2 cellular contexts compared by ENCODE assay signal in the genomic region with DNA sequence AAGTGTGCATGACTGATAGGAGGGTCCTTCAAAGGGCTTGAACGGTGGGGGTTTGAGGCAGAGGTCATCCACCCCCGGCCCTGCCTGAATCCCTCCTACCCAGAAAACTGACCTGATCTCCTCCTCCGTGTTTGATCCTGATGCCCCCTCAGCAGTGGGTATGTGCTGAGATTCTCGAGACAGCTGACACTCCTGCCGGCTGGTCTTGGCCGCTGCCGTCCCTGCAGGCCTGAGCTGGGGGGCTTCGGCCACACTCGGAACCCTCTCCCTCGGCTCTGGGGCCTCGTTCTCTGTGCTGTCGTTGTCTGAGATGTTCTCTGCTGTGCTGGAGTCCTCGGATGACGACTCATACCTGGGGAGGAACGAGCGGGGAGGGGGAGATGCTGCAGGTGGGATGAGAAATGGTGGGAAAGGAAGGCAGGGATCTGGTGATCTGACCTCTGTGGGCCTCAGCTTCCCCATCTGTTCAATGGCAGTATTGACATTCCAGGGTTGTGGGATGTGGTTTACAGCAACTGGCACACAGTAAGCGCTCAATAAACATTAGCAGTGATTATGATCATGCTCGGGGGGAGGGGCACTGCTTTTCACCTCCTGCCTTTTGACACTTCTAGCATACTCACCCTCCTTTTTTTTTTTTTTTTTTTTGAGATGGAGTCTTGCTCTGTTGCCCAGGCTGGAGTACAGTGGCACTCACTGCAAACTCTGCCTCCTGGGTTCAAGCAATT.
TF ChIP-seq lines count a peak whose summit lies in the region.

No MANE protein-coding gene starts in this region.

TF ChIP-seq in SK-N-SH, 30 proteins besides CTCF, POLR2A, EP300 and RAD21 (continued from another document):
- TF ChIP-seq, protein P1, sequence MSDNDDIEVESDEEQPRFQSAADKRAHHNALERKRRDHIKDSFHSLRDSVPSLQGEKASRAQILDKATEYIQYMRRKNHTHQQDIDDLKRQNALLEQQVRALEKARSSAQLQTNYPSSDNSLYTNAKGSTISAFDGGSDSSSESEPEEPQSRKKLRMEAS (IDR thresholded peaks at IDR 0.05; ENCODE audit: low read depth), result no peak

TF ChIP-seq in SK-N-SH treated with all-trans-retinoic acid at 6 μM for 48 hours, 23 proteins besides CTCF, POLR2A, EP300 and RAD21 (continued from another document):
- TF ChIP-seq TCF4 (CRISPR knock-in tag; IDR thresholded peaks at IDR 0.05; ENCODE audit: borderline replicate concordance) (no peak), ZNF565 (CRISPR knock-in tag; conservative IDR thresholded peaks at IDR 0.05; ENCODE audit: low read depth) (no peak), ARNTL (CRISPR knock-in tag; IDR thresholded peaks at IDR 0.05; ENCODE audit: borderline replicate concordance, low read depth) (no peak), TOX (CRISPR knock-in tag; IDR thresholded peaks at IDR 0.05; ENCODE audit: borderline replicate concordance) (no peak), ZFP3 (CRISPR knock-in tag; IDR thresholded peaks at IDR 0.05) (no peak), ISL1 (CRISPR knock-in tag; IDR thresholded peaks at IDR 0.05) (no peak)
- TF ChIP-seq, protein P2, sequence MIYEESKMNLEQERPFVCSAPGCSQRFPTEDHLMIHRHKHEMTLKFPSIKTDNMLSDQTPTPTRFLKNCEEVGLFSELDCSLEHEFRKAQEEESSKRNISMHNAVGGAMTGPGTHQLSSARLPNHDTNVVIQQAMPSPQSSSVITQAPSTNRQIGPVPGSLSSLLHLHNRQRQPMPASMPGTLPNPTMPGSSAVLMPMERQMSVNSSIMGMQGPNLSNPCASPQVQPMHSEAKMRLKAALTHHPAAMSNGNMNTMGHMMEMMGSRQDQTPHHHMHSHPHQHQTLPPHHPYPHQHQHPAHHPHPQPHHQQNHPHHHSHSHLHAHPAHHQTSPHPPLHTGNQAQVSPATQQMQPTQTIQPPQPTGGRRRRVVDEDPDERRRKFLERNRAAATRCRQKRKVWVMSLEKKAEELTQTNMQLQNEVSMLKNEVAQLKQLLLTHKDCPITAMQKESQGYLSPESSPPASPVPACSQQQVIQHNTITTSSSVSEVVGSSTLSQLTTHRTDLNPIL (CRISPR knock-in tag; IDR thresholded peaks at IDR 0.05; ENCODE audit: low read depth), result no peak
